In genomic region chr1:195243492-195243891, GRCh38 we compare ENCODE assay signal across 28 cellular contexts.
"Had no signal": no experiment of that assay in that cellular context is flagged by ENCODE, and none has a peak within 500 bp of the region (broad histone marks: within the 10 kb centered on the region; RNA-seq: fewer than 3 reads in every experiment).

No MANE protein-coding gene starts in this region.

- H3K27ac ChIP-seq: neural progenitor cell, ovary, parathyroid adenoma, psoas muscle, skin epidermis, spleen, suprapubic skin, testis, tibial artery, transverse colon, upper lobe of right lung, uterus had no signal

- H3K9me3 ChIP-seq: psoas muscle, suprapubic skin, testis, tibial artery, transverse colon, upper lobe of right lung, uterus had no signal

- H3K4me3 ChIP-seq: neural progenitor cell, ovary, psoas muscle, skin epidermis, smooth muscle cell, spleen, suprapubic skin, testis, tibial artery, transverse colon, upper lobe of right lung, uterus had no signal

- DNase-seq: natural killer cell; occipital lobe; ovary; posterior cingulate gyrus; psoas muscle; right cardiac atrium; stimulated activated CD4-positive, alpha-beta T cell treated with anti-CD3 and anti-CD28 coated beads, Interleukin-12 subunit alpha, Interleukin-12 subunit beta, amount 100 ng/mL, for 4 hours; stimulated activated CD4-positive, alpha-beta T cell treated with anti-CD3 and anti-CD28 coated beads, Interleukin-1b, Interleukin-23, amount 100 ng/mL, for 48 hours; stimulated activated CD4-positive, alpha-beta T cell treated with anti-CD3 and anti-CD28 coated beads, Interleukin-4, amount 100 ng/mL, for 1 hour; stimulated activated CD4-positive, alpha-beta T cell treated with anti-CD3 and anti-CD28 coated beads, Interleukin-4, amount 100 ng/mL, for 4 hours; stimulated activated CD8-positive, alpha-beta memory T cell treated with anti-CD3 and anti-CD28 coated beads, Interleukin-4, amount 100 ng/mL, for 48 hours; stimulated activated naive CD4-positive, alpha-beta T cell; stimulated activated naive CD8-positive, alpha-beta T cell treated with anti-CD3 and anti-CD28 coated beads, Interleukin-15, amount 100 ng/mL, for 72 hours; stimulated activated naive CD8-positive, alpha-beta T cell treated with anti-CD3 and anti-CD28 coated beads, Interleukin-15, Interleukin-2, amounts not matched to agents 100 U/mL and 50 U/mL, for 24 hours; substantia nigra; testis; tibial artery; transverse colon; upper lobe of right lung; uterus had no signal

- H3K36me3 ChIP-seq: neural progenitor cell, ovary, spleen, suprapubic skin, tibial artery, transverse colon, upper lobe of right lung, uterus had no signal

- H3K27me3 ChIP-seq: neural progenitor cell, ovary, spleen, suprapubic skin, testis, tibial artery, transverse colon, upper lobe of right lung, uterus had no signal

- H2AFZ ChIP-seq: neural progenitor cell, parathyroid adenoma had no signal

- H3K79me2 ChIP-seq: parathyroid adenoma had no signal

- H3K4me2 ChIP-seq: neural progenitor cell, smooth muscle cell had no signal

- H3K4me1 ChIP-seq: neural progenitor cell, parathyroid adenoma, psoas muscle, spleen, suprapubic skin, testis, tibial artery, transverse colon, upper lobe of right lung, uterus had no signal

- ATAC-seq: natural killer cell; psoas muscle; right cardiac atrium; sciatic nerve; stimulated activated memory B cell treated with anti-CD40 and anti-IgM and Interleukin-4, amounts not matched to agents 10 μg/mL and 1 μg/mL and 100 μg/mL, for 72 hours; stimulated activated naive CD8-positive, alpha-beta T cell treated with anti-CD3 and anti-CD28 coated beads, Interleukin-15, amount 100 ng/mL, for 72 hours; stimulated activated naive CD8-positive, alpha-beta T cell treated with anti-CD3 and anti-CD28 coated beads, Interleukin-15, Interleukin-2, amounts not matched to agents 100 U/mL and 50 U/mL, for 24 hours; upper lobe of right lung had no signal
